In the genomic region with DNA sequence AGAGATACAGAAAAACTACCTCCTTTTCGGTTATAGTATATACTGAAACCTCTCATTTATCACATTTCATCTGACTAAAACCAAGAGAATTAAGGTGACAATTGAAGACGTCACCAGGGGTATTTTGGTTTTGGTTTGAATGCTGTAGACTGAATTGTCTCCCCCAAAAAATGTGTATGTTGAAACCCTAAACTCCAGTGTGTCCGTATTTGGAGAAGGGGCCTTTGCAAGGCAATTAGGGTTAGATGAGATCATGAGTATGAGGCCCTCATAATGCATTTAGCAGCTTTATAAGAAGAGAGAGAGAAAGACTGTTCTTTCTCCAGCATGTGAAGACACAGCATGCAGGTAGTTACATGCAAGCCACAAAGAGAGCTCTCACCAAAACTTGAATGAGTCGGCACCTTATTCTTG, we compare ENCODE assay signal across 23 cellular contexts. TPM values are rescaled to one million over a fixed set of nuclear protein-coding genes. Genes with fewer than 3 reads are reported as not detected.
DNase-seq lines count a peak whose midpoint lies in the region; ATAC-seq and TF ChIP-seq lines count a peak whose summit lies in the region.
"Had no signal": no experiment of that assay in that cellular context is flagged by ENCODE, and none has a peak within 500 bp of the region (broad histone marks: within the 10 kb centered on the region; RNA-seq: fewer than 3 reads in every experiment).

No MANE protein-coding gene starts in this region.

- H3K4me3 ChIP-seq in A673 (ENCODE audit: low read depth, low read length, poor library complexity, severe bottlenecking) (no peak overlapping the region), SK-N-MC (peak overlapping the region; percentile 42), aorta (ENCODE audit: low read length in 2 of 2) (no peak overlapping the region)
- H3K4me3 ChIP-seq: BLaER1, sigmoid colon, tibial artery had no signal

- ATAC-seq in GM18868 (IDR thresholded peaks at IDR 0.05; ENCODE audit: unreplicated experiment) (peak; percentile 83), HG02885 (IDR thresholded peaks at IDR 0.05; ENCODE audit: poor library complexity, unreplicated experiment) (peak; percentile 92), GM18517 (IDR thresholded peaks at IDR 0.05; ENCODE audit: unreplicated experiment) (no peak), aorta (ENCODE audit: low FRiP score) (no peak)
- ATAC-seq: stimulated activated naive CD8-positive, alpha-beta T cell treated with anti-CD3 and anti-CD28 coated beads, Interleukin-15, amount 100 ng/mL, for 72 hours had no signal

- H3K27me3 ChIP-seq in A673 (replicated peaks; ENCODE audit: insufficient read depth, low read depth, low read length, poor library complexity) (no peaks in the 10 kb centered on the region), aorta (ENCODE audit: control insufficient read depth in 1 of 2, insufficient read depth in 2 of 2, low read length in 1 of 2) (no peaks in the 10 kb centered on the region)
- H3K27me3 ChIP-seq: BLaER1, sigmoid colon, tibial artery had no signal

- BruUV-seq in A673 (replicated peaks; lab: Mats Ljungman, UMichigan), result no TSS peak

- H3K36me3 ChIP-seq in A673 (ENCODE audit: insufficient read depth, low read length, poor library complexity, severe bottlenecking) (no peaks in the 10 kb centered on the region), SK-N-MC (ENCODE audit: insufficient read depth, low read length) (no peaks in the 10 kb centered on the region), aorta (ENCODE audit: control insufficient read depth in 1 of 2, insufficient read depth in 2 of 2, low read length in 1 of 2) (no peaks in the 10 kb centered on the region)
- H3K36me3 ChIP-seq: BLaER1, sigmoid colon, tibial artery had no signal

- no peak for DNase-seq in A673 (ENCODE audit: low spot score)
- no peak for DNase-seq in SK-N-MC (ENCODE audit: low read depth, low spot score)
- DNase-seq in GF-D8 (lab: John Stamatoyannopoulos, UW), result no peak
- DNase-seq in SIG-M5 (lab: John Stamatoyannopoulos, UW), result no peak
- no peak for DNase-seq in aorta
- DNase-seq: activated CD4-positive, alpha-beta T cell treated with anti-CD3 and anti-CD28 coated beads, Interleukin-2, amount 50 U/mL, for 48 hours; activated CD4-positive, CD25-positive, alpha-beta regulatory T cell; activated effector memory CD4-positive, alpha-beta T cell treated with anti-CD3 and anti-CD28 coated beads, Interleukin-2, amount 50 U/mL, for 16 hours; COR-L47; EL; Kasumi-1; MV-4-11; NCI-H1694; SHP77; sigmoid colon; stimulated activated naive CD8-positive, alpha-beta T cell treated with anti-CD3 and anti-CD28 coated beads, Interleukin-15, amount 100 ng/mL, for 72 hours; SW 1271; T1000; tibial artery had no signal

- 96 to 98% methylated on average over 4 of the region's 4 CpGs for WGBS in aorta, 2 donors

- peak overlapping the region; percentile 90 for H3K27ac ChIP-seq in A673 (ENCODE audit: low read depth, low read length, poor library complexity, severe bottlenecking)
- peak overlapping the region; percentile 97 for H3K27ac ChIP-seq in SK-N-MC
- no peak overlapping the region for H3K27ac ChIP-seq in aorta (ENCODE audit: low read depth in 1 of 2, low read length in 2 of 2)
- H3K27ac ChIP-seq: BLaER1, sigmoid colon, tibial artery had no signal

- H3K9ac ChIP-seq in SK-N-MC (ENCODE audit: insufficient read length), result peak overlapping the region; percentile 83
- H3K9ac ChIP-seq: BLaER1 had no signal

- H3K4me1 ChIP-seq in A673 (ENCODE audit: insufficient read depth, low read length, poor library complexity, severe bottlenecking) (peaks cover 77% of the 10 kb centered on the region), aorta (ENCODE audit: control insufficient read depth in 1 of 2, insufficient read depth in 2 of 2, low read length in 2 of 2) (no peaks in the 10 kb centered on the region)
- H3K4me1 ChIP-seq: BLaER1, tibial artery had no signal

- CTCF ChIA-PET in A673 (lab: Charles Lee), result no interaction called here

- intact Hi-C loops in A673 (cut with micrococcal nuclease; ENCODE audit: unreplicated experiment), result no loop called here
- intact Hi-C loops in aorta (cut with DNase I), result no loop called here

- H3K9me3 ChIP-seq in A673 (ENCODE audit: low read depth, low read length, poor library complexity, severe bottlenecking), result no peaks in the 10 kb centered on the region
- H3K9me3 ChIP-seq in SK-N-MC (ENCODE audit: low read depth, low read length), result no peaks in the 10 kb centered on the region
- no peaks in the 10 kb centered on the region for H3K9me3 ChIP-seq in aorta (ENCODE audit: control insufficient read depth, low read length)
- H3K9me3 ChIP-seq: BLaER1, sigmoid colon, tibial artery had no signal

- POLR2A ChIA-PET in A673 (lab: Charles Lee; ENCODE audit: low non-redundant PET), result interaction anchor here (0.6 kb wide), 1 partner anchor 29 kb away, joined by 3 read pairs; no protein-coding TSS in a partner anchor

- TF ChIP-seq CTCF in A673 (conservative IDR thresholded peaks at IDR 0.05; ENCODE audit: low read depth, low read length), result no peak

RNA-seq across cellular contexts. Expression of a gene that starts 59.5 kb away (rescaled TPM):
- total RNA-seq in A673 (2021) (47.7 and 49.1 TPM in 2 replicates), aorta (10 to 100 TPM; 40.5 to 40.7 TPM)
- polyA plus RNA-seq in aorta, result 1 to 10 TPM; 4.5 to 8.0 TPM

Comparison
In these comparisons a context has a peak if more than half of its experiments do, and no peak if none do; other contexts are left out.
1. H3K27ac ChIP-seq: peak in A673 (single experiment) and SK-N-MC (single experiment); none in aorta (0 of 2).
2. ATAC-seq: peak in GM18868 (single experiment) and HG02885 (single experiment); none in GM18517 (single experiment) and aorta (single experiment).